Comparison of ENCODE assay signal across 24 cellular contexts in genomic region chr6:64334646-64335045, GRCh38.
"Had no signal": no experiment of that assay in that cellular context is flagged by ENCODE, and none has a peak within 500 bp of the region (broad histone marks: within the 10 kb centered on the region; RNA-seq: fewer than 3 reads in every experiment).

No MANE protein-coding gene starts in this region.

- H3K9me3 ChIP-seq: body of pancreas had no signal

- H3K36me3 Mint-ChIP-seq: activated naive CD8-positive, alpha-beta T cell; T-cell had no signal

- FAIRE-seq: bronchial epithelial cell, TTC549 had no signal

- H3K4me1 Mint-ChIP-seq: activated CD4-positive, alpha-beta memory T cell treated with anti-CD3 and anti-CD28 coated beads, Interleukin-2, amount 10 ng/mL, durations not matched to agents 7 days and 5 days; activated T-helper 17 cell treated with anti-CD3 and anti-CD28 coated beads, Interleukin-2, amount 50 U/mL, for 72 hours; T-cell had no signal

- H3K27me3 ChIP-seq: body of pancreas had no signal

- ATAC-seq: activated T-helper 17 cell treated with anti-CD3 and anti-CD28 coated beads, Interleukin-2, amount 50 U/mL, for 72 hours; body of pancreas; Right ventricle myocardium inferior; T-cell had no signal

- H3K27ac Mint-ChIP-seq: activated CD4-positive, alpha-beta memory T cell treated with anti-CD3 and anti-CD28 coated beads, Interleukin-2, amount 10 ng/mL, durations not matched to agents 7 days and 5 days; activated naive CD4-positive, alpha-beta T cell treated with anti-CD3 and anti-CD28 coated beads for 36 hours; activated naive CD8-positive, alpha-beta T cell; activated T-helper 17 cell treated with anti-CD3 and anti-CD28 coated beads, Interleukin-2, amount 50 U/mL, for 72 hours; T-cell had no signal

- H3K4me3 ChIP-seq: body of pancreas, SK-N-MC had no signal

- H3K4me1 ChIP-seq: body of pancreas had no signal

- H3K4me3 Mint-ChIP-seq: activated CD4-positive, alpha-beta memory T cell treated with anti-CD3 and anti-CD28 coated beads, Interleukin-2, amount 10 ng/mL, durations not matched to agents 7 days and 5 days; activated naive CD4-positive, alpha-beta T cell treated with anti-CD3 and anti-CD28 coated beads for 36 hours; activated naive CD8-positive, alpha-beta T cell; activated T-helper 17 cell treated with anti-CD3 and anti-CD28 coated beads, Interleukin-2, amount 50 U/mL, for 72 hours; T-cell had no signal

- DNase-seq: activated CD4-positive, alpha-beta memory T cell treated with anti-CD3 and anti-CD28 coated beads, Interleukin-2, amount 10 ng/mL, durations not matched to agents 7 days and 5 days; activated CD4-positive, alpha-beta T cell treated with anti-CD3 and anti-CD28 coated beads, Interleukin-2, amount 50 U/mL, for 1 hour; activated CD4-positive, CD25-positive, alpha-beta regulatory T cell; activated gamma-delta T cell; activated naive CD4-positive, alpha-beta T cell treated with anti-CD3 and anti-CD28 coated beads for 36 hours; activated T-cell treated with anti-CD3 and anti-CD28 coated beads for 4 hours; activated T-cell treated with anti-CD3 and anti-CD28 coated beads, Interleukin-2, amount 50 U/mL, for 48 hours; body of pancreas; MM.1S; NCI-H1105; NCI-H1436; NCI-H187; NCI-H2081; NCI-H526; NCI-H82; T-cell; T-helper 2 cell; T1000 had no signal

- H3K27me3 Mint-ChIP-seq: activated CD4-positive, alpha-beta memory T cell treated with anti-CD3 and anti-CD28 coated beads, Interleukin-2, amount 10 ng/mL, durations not matched to agents 7 days and 5 days; activated naive CD8-positive, alpha-beta T cell; activated T-helper 17 cell treated with anti-CD3 and anti-CD28 coated beads, Interleukin-2, amount 50 U/mL, for 72 hours; T-cell had no signal

- H3K27ac ChIP-seq: body of pancreas, SK-N-MC had no signal
